21 cellular contexts compared by ENCODE assay signal in genomic region chr10:90197766-90198165, GRCh38.
DNase-seq lines count a peak whose midpoint lies in the region; ATAC-seq and TF ChIP-seq lines count a peak whose summit lies in the region.
"Had no signal": no experiment of that assay in that cellular context is flagged by ENCODE, and none has a peak within 500 bp of the region (broad histone marks: within the 10 kb centered on the region; RNA-seq: fewer than 3 reads in every experiment).

No MANE protein-coding gene starts in this region.

- no peak for TF ChIP-seq CTCF in brain microvascular endothelial cell (IDR thresholded peaks at IDR 0.05; ENCODE audit: low read depth, low read length, missing control alignments)
- no peak for TF ChIP-seq CTCF in foreskin fibroblast (IDR thresholded peaks at IDR 0.05; ENCODE audit: low read depth, low read length)

- in situ Hi-C loops in brain microvascular endothelial cell (cut with HindIII; ENCODE audit: low pct_ligation_motif_present, low sequenced_read_pairs) = no loop called here

- intact Hi-C loops in Right ventricle myocardium superior (cut with DNase I) = no loop called here

- no peak overlapping the region for H3K27ac ChIP-seq in brain microvascular endothelial cell
- H3K27ac ChIP-seq: adrenal gland, gastroesophageal sphincter, neural progenitor cell had no signal

- DNase-seq in Daoy (ENCODE audit: low read depth) (peak; percentile 71), MG63 (peak; percentile 13), brain microvascular endothelial cell (peak; percentile 43), foreskin fibroblast (peak; percentile 75 to 85), NCI-H128 (lab: John Stamatoyannopoulos, UW; ENCODE audit: unreplicated experiment) (no peak), Right ventricle myocardium superior (no peak), SHP77 treated with DMSO at 0.1 percent for 48 hours (lab: John Stamatoyannopoulos, UW) (no peak)
- DNase-seq: ACHN; activated CD8-positive, alpha-beta memory T cell treated with anti-CD3 and anti-CD28 coated beads for 24 hours; adrenal gland; CD4-positive, CD25-positive, alpha-beta regulatory T cell; DMS79; KBM-7; NCI-H1048; NCI-H2081; NCI-H526 treated with DMSO at 0.1 percent for 48 hours; stimulated activated naive CD4-positive, alpha-beta T cell had no signal

- H3K4me3 ChIP-seq in MG63 = no peak overlapping the region
- no peak overlapping the region for H3K4me3 ChIP-seq in brain microvascular endothelial cell (ENCODE audit: low read depth, low read length)
- no peak overlapping the region for H3K4me3 ChIP-seq in foreskin fibroblast (ENCODE audit: low read depth in 1 of 2, low read length in 2 of 2)
- H3K4me3 ChIP-seq: adrenal gland, gastroesophageal sphincter, HAP-1, neural progenitor cell had no signal

- ATAC-seq in Right ventricle myocardium superior (ENCODE audit: poor library complexity) (no peak), GM19467 (IDR thresholded peaks at IDR 0.05; ENCODE audit: unreplicated experiment) (no peak)
- ATAC-seq: gastroesophageal sphincter had no signal

- H3K9me3 ChIP-seq in MG63 = no peaks in the 10 kb centered on the region
- H3K9me3 ChIP-seq: adrenal gland, gastroesophageal sphincter, HAP-1 had no signal

- H3K27me3 ChIP-seq in MG63 (no peaks in the 10 kb centered on the region), brain microvascular endothelial cell (replicated peaks) (no peaks in the 10 kb centered on the region)
- H3K27me3 ChIP-seq: adrenal gland, gastroesophageal sphincter, neural progenitor cell had no signal

- H3K36me3 ChIP-seq in MG63 (no peaks in the 10 kb centered on the region), brain microvascular endothelial cell (replicated peaks) (no peaks in the 10 kb centered on the region)
- H3K36me3 ChIP-seq: adrenal gland, gastroesophageal sphincter, HAP-1, neural progenitor cell had no signal

Comparison
In these comparisons a context has a peak if more than half of its experiments do, and no peak if none do; other contexts are left out.
1. DNase-seq: peak in Daoy (single experiment), MG63 (single experiment), brain microvascular endothelial cell (single experiment) and foreskin fibroblast (2 of 2); none in NCI-H128 (single experiment), Right ventricle myocardium superior (single experiment) and SHP77 treated with DMSO at 0.1 percent for 48 hours (single experiment).